Comparison of ENCODE assay signal across 10 cellular contexts in the genomic region with DNA sequence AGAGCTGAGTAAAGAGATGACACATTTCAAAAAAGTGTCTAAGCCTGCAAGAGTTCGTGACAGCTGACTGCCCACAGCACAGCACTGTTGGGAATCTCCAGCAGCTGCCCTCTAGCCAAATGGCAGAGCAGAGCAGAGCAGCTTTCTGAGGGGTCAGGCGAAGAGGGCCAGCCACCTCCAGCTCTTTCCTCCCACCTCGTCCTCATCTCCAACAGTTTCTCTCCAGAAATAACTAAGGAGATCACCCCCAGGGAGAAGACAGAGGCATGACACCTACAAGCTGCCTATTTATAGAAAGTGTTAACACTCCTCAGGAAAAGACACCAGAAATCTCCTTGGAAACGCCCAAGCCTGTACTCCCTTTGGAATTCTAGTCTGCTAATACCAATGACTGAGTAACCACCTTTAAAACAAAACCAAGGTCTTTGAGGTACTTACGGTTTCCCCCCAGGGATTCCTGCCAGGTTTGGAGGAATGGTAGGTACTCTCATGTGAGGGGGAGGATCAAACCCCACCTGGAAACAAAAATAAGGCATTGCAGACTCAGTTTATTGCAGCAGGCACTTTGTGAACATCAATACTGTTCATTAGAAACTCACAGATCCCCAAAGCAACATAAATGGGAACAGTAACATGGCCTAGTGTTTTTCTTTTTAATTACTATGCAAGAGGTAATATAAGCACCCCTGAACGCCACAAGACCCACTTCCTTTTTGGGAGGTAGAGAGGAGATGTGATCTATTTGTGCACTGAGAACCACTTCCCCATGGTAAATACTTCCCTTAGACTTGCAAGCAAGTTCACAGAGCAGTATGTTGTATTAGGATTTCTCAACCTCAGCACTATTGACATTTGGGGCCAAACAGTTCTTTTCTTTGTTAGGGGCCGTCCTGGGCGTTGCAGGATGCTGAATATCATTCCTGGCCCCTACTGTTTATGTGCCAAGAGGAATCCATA.
DNase-seq lines count a peak whose midpoint lies in the region; ATAC-seq and TF ChIP-seq lines count a peak whose summit lies in the region.
"Had no signal": no experiment of that assay in that cellular context is flagged by ENCODE, and none has a peak within 500 bp of the region (broad histone marks: within the 10 kb centered on the region; RNA-seq: fewer than 3 reads in every experiment).

No MANE protein-coding gene starts in this region.

- H3K27me3 ChIP-seq in SK-N-SH (ENCODE audit: insufficient read depth): no peaks in the 10 kb centered on the region
- H3K27me3 ChIP-seq: BE2C had no signal

- TF ChIP-seq RAD21 in SK-N-SH (IDR thresholded peaks at IDR 0.05; ENCODE audit: low read length): 0 out of 2 replicates have a peak, but pooled peaks have one; percentile 15

- H3K4me3 Mint-ChIP-seq in type B pancreatic cell: no peak overlapping the region

- H3F3A ChIP-seq in SK-N-SH (replicated peaks; ENCODE audit: insufficient read depth): peaks cover 4% of the 10 kb centered on the region

- ATAC-seq in HG03064 (IDR thresholded peaks at IDR 0.05; ENCODE audit: low read depth, unreplicated experiment): peak; percentile 59
- no peak for ATAC-seq in HG02973 (IDR thresholded peaks at IDR 0.05; ENCODE audit: unreplicated experiment)

- no peak overlapping the region for H3K4me3 ChIP-seq in SK-N-SH (ENCODE audit: low read depth in 2 of 2, low read length in 1 of 2)

- peak overlapping the region in 1 of 2 experiments; percentile 33; a peak in 1 of 4 replicates for H3K27ac ChIP-seq in SK-N-SH (ENCODE audit: low read depth in 2 of 2, low read length in 1 of 2)

- no peaks in the 10 kb centered on the region for H4K20me1 ChIP-seq in SK-N-SH (ENCODE audit: insufficient read depth)

- H3K27ac Mint-ChIP-seq in type B pancreatic cell: no peak overlapping the region

- no peak overlapping the region for H2AFZ ChIP-seq in SK-N-SH (ENCODE audit: low read depth)

- H3K36me3 Mint-ChIP-seq in type B pancreatic cell: peaks cover 54% of the 10 kb centered on the region

- no peaks in the 10 kb centered on the region for H3K9me3 Mint-ChIP-seq in type B pancreatic cell

- peaks cover 8 to 11% of the 10 kb centered on the region in 2 experiments; a peak in 2 of 4 replicates for H3K4me1 ChIP-seq in SK-N-SH (ENCODE audit: control insufficient read depth in 1 of 2, insufficient read depth in 2 of 2, low read depth in 1 of 2, low read length in 1 of 2)

- no peaks in the 10 kb centered on the region for H3K9me2 ChIP-seq in SK-N-SH

- H3K9ac ChIP-seq in SK-N-SH: no peak overlapping the region

- H3K9me3 ChIP-seq in SK-N-SH: no peaks in the 10 kb centered on the region
- H3K9me3 ChIP-seq: BE2C had no signal

- H3K4me2 ChIP-seq in SK-N-SH: peak overlapping the region; percentile 20; the same call in 1 of the 2 replicates

- DNase-seq in A172 (ENCODE audit: low spot score) (peak; percentile 52), SK-N-SH (no peak), kidney tubule cell (ENCODE audit: low spot score) (peak; percentile 89), type B pancreatic cell (ENCODE audit: extremely low spot score, unreplicated experiment) (no peak), DMS153 treated with DMSO at 0.1 percent for 48 hours (lab: John Stamatoyannopoulos, UW; ENCODE audit: unreplicated experiment) (no peak), NCI-H526 (lab: John Stamatoyannopoulos, UW) (no peak)
- DNase-seq: BE2C, NCI-H446 had no signal

- no peak for TF ChIP-seq CTCF in SK-N-SH (IDR thresholded peaks at IDR 0.05)
- no peak for TF ChIP-seq CTCF in type B pancreatic cell (conservative IDR thresholded peaks at IDR 0.05)

- no peaks in the 10 kb centered on the region for H3K79me2 ChIP-seq in SK-N-SH (ENCODE audit: insufficient read depth)

- POLR2A ChIA-PET in SK-N-SH (lab: Yijun Ruan, JAX): no interaction called here

- peaks cover 26% of the 10 kb centered on the region for H3K4me1 Mint-ChIP-seq in type B pancreatic cell (ENCODE audit: unreplicated experiment)

- CTCF ChIA-PET in SK-N-SH (lab: Yijun Ruan, JAX): no interaction called here

- 86% methylated on average over 8 of the region's 8 CpGs for WGBS in SK-N-SH (ENCODE audit: low lambda C conversion rate)

- no peak for TF ChIP-seq EP300 in SK-N-SH (IDR thresholded peaks at IDR 0.05; ENCODE audit: borderline replicate concordance in 1 of 2, low read depth in 1 of 2, low read length in 1 of 2)

- peaks cover 12 to 21% of the 10 kb centered on the region in 2 experiments for H3K36me3 ChIP-seq in SK-N-SH (replicated peaks in 1 of 2; ENCODE audit: control insufficient read depth in 1 of 2, insufficient read depth in 2 of 2, low read length in 1 of 2)

- no peaks in the 10 kb centered on the region for H3K27me3 Mint-ChIP-seq in type B pancreatic cell

TF ChIP-seq in SK-N-SH, 30 proteins besides CTCF, POLR2A, EP300 and RAD21:
- no peak for TF ChIP-seq JUND (IDR thresholded peaks at IDR 0.05)
- no peak for TF ChIP-seq MEF2A (IDR thresholded peaks at IDR 0.05; ENCODE audit: borderline replicate concordance, low read depth)
- TF ChIP-seq YY1 (IDR thresholded peaks at IDR 0.05; ENCODE audit: low read depth): no peak
- TF ChIP-seq, protein P1, sequence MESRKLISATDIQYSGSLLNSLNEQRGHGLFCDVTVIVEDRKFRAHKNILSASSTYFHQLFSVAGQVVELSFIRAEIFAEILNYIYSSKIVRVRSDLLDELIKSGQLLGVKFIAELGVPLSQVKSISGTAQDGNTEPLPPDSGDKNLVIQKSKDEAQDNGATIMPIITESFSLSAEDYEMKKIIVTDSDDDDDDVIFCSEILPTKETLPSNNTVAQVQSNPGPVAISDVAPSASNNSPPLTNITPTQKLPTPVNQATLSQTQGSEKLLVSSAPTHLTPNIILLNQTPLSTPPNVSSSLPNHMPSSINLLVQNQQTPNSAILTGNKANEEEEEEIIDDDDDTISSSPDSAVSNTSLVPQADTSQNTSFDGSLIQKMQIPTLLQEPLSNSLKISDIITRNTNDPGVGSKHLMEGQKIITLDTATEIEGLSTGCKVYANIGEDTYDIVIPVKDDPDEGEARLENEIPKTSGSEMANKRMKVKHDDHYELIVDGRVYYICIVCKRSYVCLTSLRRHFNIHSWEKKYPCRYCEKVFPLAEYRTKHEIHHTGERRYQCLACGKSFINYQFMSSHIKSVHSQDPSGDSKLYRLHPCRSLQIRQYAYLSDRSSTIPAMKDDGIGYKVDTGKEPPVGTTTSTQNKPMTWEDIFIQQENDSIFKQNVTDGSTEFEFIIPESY (IDR thresholded peaks at IDR 0.05; ENCODE audit: borderline replicate concordance, low read depth): no peak
- no peak for TF ChIP-seq GATA2 (CRISPR knock-in tag; IDR thresholded peaks at IDR 0.05)
- no peak for TF ChIP-seq RFX5 (IDR thresholded peaks at IDR 0.05; ENCODE audit: low read length)
- no peak for TF ChIP-seq MXI1 (IDR thresholded peaks at IDR 0.05; ENCODE audit: low read depth, low read length)
- TF ChIP-seq POLR2AphosphoS5 (IDR thresholded peaks at IDR 0.05; ENCODE audit: low read depth, low read length): no peak
- TF ChIP-seq, protein P2, sequence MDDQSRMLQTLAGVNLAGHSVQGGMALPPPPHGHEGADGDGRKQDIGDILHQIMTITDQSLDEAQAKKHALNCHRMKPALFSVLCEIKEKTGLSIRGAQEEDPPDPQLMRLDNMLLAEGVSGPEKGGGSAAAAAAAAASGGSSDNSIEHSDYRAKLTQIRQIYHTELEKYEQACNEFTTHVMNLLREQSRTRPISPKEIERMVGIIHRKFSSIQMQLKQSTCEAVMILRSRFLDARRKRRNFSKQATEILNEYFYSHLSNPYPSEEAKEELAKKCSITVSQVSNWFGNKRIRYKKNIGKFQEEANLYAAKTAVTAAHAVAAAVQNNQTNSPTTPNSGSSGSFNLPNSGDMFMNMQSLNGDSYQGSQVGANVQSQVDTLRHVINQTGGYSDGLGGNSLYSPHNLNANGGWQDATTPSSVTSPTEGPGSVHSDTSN (IDR thresholded peaks at IDR 0.05): no peak
- no peak for TF ChIP-seq TCF12 (IDR thresholded peaks at IDR 0.05)
- TF ChIP-seq EZH2phosphoT487 (IDR thresholded peaks at IDR 0.05; ENCODE audit: borderline replicate concordance, low read depth): no peak
- TF ChIP-seq SMC3 (IDR thresholded peaks at IDR 0.05; ENCODE audit: low read depth, low read length): no peak
- no peak for TF ChIP-seq CHD2 (IDR thresholded peaks at IDR 0.05; ENCODE audit: low read length, partially characterized antibody)
- TF ChIP-seq FOSL2 (IDR thresholded peaks at IDR 0.05; ENCODE audit: borderline replicate concordance, low read depth): no peak
- no peak for TF ChIP-seq TAF1 (IDR thresholded peaks at IDR 0.05; ENCODE audit: borderline replicate concordance, low read depth, low read length)
- no peak for TF ChIP-seq RCOR1 (IDR thresholded peaks at IDR 0.05; ENCODE audit: low read length)
- no peak for TF ChIP-seq IRF3 (IDR thresholded peaks at IDR 0.05; ENCODE audit: low read depth, low read length)
- TF ChIP-seq TEAD4 (IDR thresholded peaks at IDR 0.05; ENCODE audit: borderline replicate concordance, insufficient read depth): no peak
- TF ChIP-seq RXRA (IDR thresholded peaks at IDR 0.05; ENCODE audit: borderline replicate concordance, low read depth): no peak

Comparison
In these comparisons a context has a peak if more than half of its experiments do, and no peak if none do; other contexts are left out.
1. DNase-seq: peak in A172 (single experiment) and kidney tubule cell (single experiment); none in SK-N-SH (single experiment), type B pancreatic cell (single experiment), DMS153 treated with DMSO at 0.1 percent for 48 hours (single experiment) and NCI-H526 (0 of 2).